ENCODE assay signal across 1 cellular context in genomic region chr10:124697837-124698559, GRCh38.
TF ChIP-seq lines count a peak whose summit lies in the region.

No MANE protein-coding gene starts in this region.

TF ChIP-seq in GM12878, 131 proteins besides CTCF, POLR2A, EP300 and RAD21 (continued from another document):
- TF ChIP-seq NRF1 (conservative IDR thresholded peaks at IDR 0.05; ENCODE audit: low read depth, low read length), result no peak
